In genomic region chr10:72087392-72087968, GRCh38 we compare ENCODE assay signal across 8 cellular contexts. TPM values are rescaled to one million over a fixed set of nuclear protein-coding genes. Genes with fewer than 3 reads are reported as not detected.
DNase-seq lines count a peak whose midpoint lies in the region; ATAC-seq, FAIRE-seq and TF ChIP-seq lines count a peak whose summit lies in the region.

No MANE protein-coding gene starts in this region.

- peak overlapping the region; percentile 93 for H3K27ac Mint-ChIP-seq in activated CD4-positive, alpha-beta T cell treated with anti-CD3 and anti-CD28 coated beads, Interleukin-2, amount 10 ng/mL, durations not matched to agents 24 days and 14 days

- H3K9me3 ChIP-seq in ES-I3 (ENCODE audit: control insufficient read depth, insufficient read depth, low read length) (no peaks in the 10 kb centered on the region), esophagus muscularis mucosa (no peaks in the 10 kb centered on the region), ovary (no peaks in the 10 kb centered on the region)

- no peak for FAIRE-seq in urothelium cell line (lab: Jason Lieb, UNC)

- ATAC-seq in GM19023 (IDR thresholded peaks at IDR 0.05; ENCODE audit: unreplicated experiment) (no peak), GM18511 (IDR thresholded peaks at IDR 0.05; ENCODE audit: unreplicated experiment) (no peak)

- H3K4me1 Mint-ChIP-seq in activated CD4-positive, alpha-beta T cell treated with anti-CD3 and anti-CD28 coated beads, Interleukin-2, amount 10 ng/mL, durations not matched to agents 24 days and 14 days = peaks cover 65% of the 10 kb centered on the region

- H3K27ac ChIP-seq in esophagus muscularis mucosa (replicated peaks in 1 of 4) (peak overlapping the region in 3 of 4 donors; percentile 11 to 50 (median 49)), ovary (no peak overlapping the region)

- TF ChIP-seq CTCF in esophagus muscularis mucosa (IDR thresholded peaks at IDR 0.05) (no peak), ovary (IDR thresholded peaks at IDR 0.05) (no peak)

- WGBS in esophagus muscularis mucosa = 13% methylated on average over 10 of the region's 50 CpGs
- 0 to 2% (median 2%) methylated on average over 7 to 50 of the region's 50 CpGs for WGBS in ovary, 3 donors

- H3K36me3 ChIP-seq in ES-I3 (ENCODE audit: insufficient read depth, low read length) (no peaks in the 10 kb centered on the region), esophagus muscularis mucosa (peaks cover 0 to 5% (median 0%) of the 10 kb centered on the region in 4 donors), ovary (no peaks in the 10 kb centered on the region)

- peak overlapping the region; percentile 50 to 61 (median 53) for H3K4me3 ChIP-seq in esophagus muscularis mucosa
- H3K4me3 ChIP-seq in ovary = peak overlapping the region; percentile 9

- H3K27me3 ChIP-seq in esophagus muscularis mucosa = peaks cover 9 to 36% (median 20%) of the 10 kb centered on the region in 4 donors
- no peaks in the 10 kb centered on the region for H3K27me3 ChIP-seq in ovary

- peak; percentile 82 for DNase-seq in activated CD4-positive, alpha-beta T cell treated with anti-CD3 and anti-CD28 coated beads, Interleukin-2, amount 10 ng/mL, durations not matched to agents 24 days and 14 days
- DNase-seq in esophagus muscularis mucosa (ENCODE audit: extremely low spot score) (no peak), ovary (no peak), urothelium cell line (ENCODE audit: low spot score) (no peak), AG08395 (ENCODE audit: low spot score) (no peak)

- intact Hi-C loops in activated CD4-positive, alpha-beta T cell treated with anti-CD3 and anti-CD28 coated beads, Interleukin-2, amount 10 ng/mL, durations not matched to agents 24 days and 14 days (cut with micrococcal nuclease) = loop anchor here (5.0 to 10.0 kb wide), 3 partner anchors 40 to 343 kb away; no protein-coding TSS in a partner anchor
- intact Hi-C loops in esophagus muscularis mucosa (cut with DNase I) (no loop called here), ovary (cut with DNase I) (no loop called here)

- TF ChIP-seq EP300 in esophagus muscularis mucosa (IDR thresholded peaks at IDR 0.05) (no peak), ovary (IDR thresholded peaks at IDR 0.05) (no peak)

- H3K9me3 Mint-ChIP-seq in activated CD4-positive, alpha-beta T cell treated with anti-CD3 and anti-CD28 coated beads, Interleukin-2, amount 10 ng/mL, durations not matched to agents 24 days and 14 days = no peaks in the 10 kb centered on the region

- H3K27me3 Mint-ChIP-seq in activated CD4-positive, alpha-beta T cell treated with anti-CD3 and anti-CD28 coated beads, Interleukin-2, amount 10 ng/mL, durations not matched to agents 24 days and 14 days = no peaks in the 10 kb centered on the region

- TF ChIP-seq POLR2A in esophagus muscularis mucosa (IDR thresholded peaks at IDR 0.05; ENCODE audit: low read depth) (no peak), ovary (IDR thresholded peaks at IDR 0.05) (no peak)

- H3K9ac ChIP-seq in ES-I3 (ENCODE audit: low read depth, low read length) = peak overlapping the region; percentile 63

- H3K4me3 Mint-ChIP-seq in activated CD4-positive, alpha-beta T cell treated with anti-CD3 and anti-CD28 coated beads, Interleukin-2, amount 10 ng/mL, durations not matched to agents 24 days and 14 days = peak overlapping the region; percentile 97

- peaks cover 20% of the 10 kb centered on the region for H3K36me3 Mint-ChIP-seq in activated CD4-positive, alpha-beta T cell treated with anti-CD3 and anti-CD28 coated beads, Interleukin-2, amount 10 ng/mL, durations not matched to agents 24 days and 14 days (ENCODE audit: low read depth)

- H3K4me1 ChIP-seq in ES-I3 (ENCODE audit: insufficient read depth, low read length) (peaks cover 12% of the 10 kb centered on the region), esophagus muscularis mucosa (peaks cover 19 to 26% (median 24%) of the 10 kb centered on the region in 4 donors), ovary (ENCODE audit: insufficient read depth) (peaks cover 12% of the 10 kb centered on the region)

RNA-seq across cellular contexts. Expression of gene SPOCK2, which starts 0.9 kb away (rescaled TPM):
- 104 and 106 TPM in 2 replicates for total RNA-seq in activated CD4-positive, alpha-beta T cell treated with anti-CD3 and anti-CD28 coated beads, Interleukin-2, amount 10 ng/mL, durations not matched to agents 24 days and 14 days
- total RNA-seq in esophagus muscularis mucosa (10 to 100 TPM in 1 of 4 donors, 1 to 10 TPM in 3; 4.6 to 12.1 (median 7.8) TPM), ovary (10 to 100 TPM in 3 of 7 donors, 1 to 10 TPM in 4; 1.4 to 77.7 (median 8.7) TPM)
- polyA plus RNA-seq in ovary = 10 to 100 TPM in 1 of 2 donors, 1 to 10 TPM in 1; 1.7 to 27.1 TPM

Comparison
In these comparisons a context has a peak if more than half of its experiments do, and no peak if none do; other contexts are left out.
1. H3K27ac ChIP-seq: peak in esophagus muscularis mucosa (3 of 4); none in ovary (0 of 2).